ENCODE assay signal across 13 cellular contexts in genomic region chr21:42924433-42924751, GRCh38. TPM values are rescaled to one million over a fixed set of nuclear protein-coding genes. Genes with fewer than 3 reads are reported as not detected.
DNase-seq lines count a peak whose midpoint lies in the region; ATAC-seq and TF ChIP-seq lines count a peak whose summit lies in the region.
"Had no signal": no experiment of that assay in that cellular context is flagged by ENCODE, and none has a peak within 500 bp of the region (broad histone marks: within the 10 kb centered on the region; RNA-seq: fewer than 3 reads in every experiment).

No MANE protein-coding gene starts in this region.

- CTCF ChIA-PET in CD4-positive, alpha-beta T cell (lab: Charles Lee), result no interaction called here

- no peak for ATAC-seq in CD4-positive, alpha-beta T cell (ENCODE audit: poor library complexity)
- ATAC-seq in activated naive CD8-positive, alpha-beta T cell treated with anti-CD3 and anti-CD28 coated beads, Interleukin-2, amount 50 U/mL, for 24 hours, result no peak
- ATAC-seq in natural killer cell treated with Interleukin-12 subunit alpha and Interleukin-12 subunit beta and Interleukin-15 and Interleukin-18, amount 100 ng/mL, for 72 hours, result no peak

- peaks cover 22% of the 10 kb centered on the region for H3K4me1 Mint-ChIP-seq in CD4-positive, alpha-beta T cell (ENCODE audit: low read depth)
- H3K4me1 Mint-ChIP-seq in activated naive CD8-positive, alpha-beta T cell treated with anti-CD3 and anti-CD28 coated beads, Interleukin-2, amount 50 U/mL, for 24 hours, result peaks cover 16% of the 10 kb centered on the region
- peaks cover 14 to 15% of the 10 kb centered on the region in 2 donors for H3K4me1 Mint-ChIP-seq in natural killer cell treated with Interleukin-12 subunit alpha and Interleukin-12 subunit beta and Interleukin-15 and Interleukin-18, amount 100 ng/mL, for 72 hours (ENCODE audit: low read depth in 2 of 2)

- no peak overlapping the region for H3K4me3 Mint-ChIP-seq in CD4-positive, alpha-beta T cell
- H3K4me3 Mint-ChIP-seq in activated naive CD8-positive, alpha-beta T cell treated with anti-CD3 and anti-CD28 coated beads, Interleukin-2, amount 50 U/mL, for 24 hours, result peak overlapping the region; percentile 32
- H3K4me3 Mint-ChIP-seq in natural killer cell treated with Interleukin-12 subunit alpha and Interleukin-12 subunit beta and Interleukin-15 and Interleukin-18, amount 100 ng/mL, for 72 hours, result peak overlapping the region; percentile 62

- H3K9me3 Mint-ChIP-seq in CD4-positive, alpha-beta T cell, result no peaks in the 10 kb centered on the region
- H3K9me3 Mint-ChIP-seq in activated naive CD8-positive, alpha-beta T cell treated with anti-CD3 and anti-CD28 coated beads, Interleukin-2, amount 50 U/mL, for 24 hours, result no peaks in the 10 kb centered on the region
- H3K9me3 Mint-ChIP-seq in natural killer cell treated with Interleukin-12 subunit alpha and Interleukin-12 subunit beta and Interleukin-15 and Interleukin-18, amount 100 ng/mL, for 72 hours, result no peaks in the 10 kb centered on the region

- H3K27me3 ChIP-seq in CD4-positive, alpha-beta T cell (ENCODE audit: control insufficient read depth, insufficient read depth, low read length), result no peaks in the 10 kb centered on the region
- no peaks in the 10 kb centered on the region for H3K27me3 ChIP-seq in effector memory CD4-positive, alpha-beta T cell (replicated peaks; ENCODE audit: control insufficient read depth, insufficient read depth, low read length, poor library complexity, severe bottlenecking)
- H3K27me3 ChIP-seq: colonic mucosa, heart left ventricle, tibial artery had no signal

- H3K9me3 ChIP-seq in CD4-positive, alpha-beta T cell (ENCODE audit: control insufficient read depth, low read length), result no peaks in the 10 kb centered on the region
- H3K9me3 ChIP-seq in KOPT-K1 (ENCODE audit: insufficient read depth, low read length, poor library complexity, severe bottlenecking), result no peaks in the 10 kb centered on the region
- H3K9me3 ChIP-seq in effector memory CD4-positive, alpha-beta T cell (ENCODE audit: control insufficient read depth, low read length), result no peaks in the 10 kb centered on the region
- H3K9me3 ChIP-seq: colonic mucosa, heart left ventricle, tibial artery had no signal

- intact Hi-C loops in CD4-positive, alpha-beta T cell (cut with DNase I, micrococcal nuclease), result loop anchor here (1.0 to 5.0 kb wide), 3 partner anchors 48 to 723 kb away; no protein-coding TSS in a partner anchor

- peaks cover 5% of the 10 kb centered on the region; the same call in 1 of the 2 replicates for H3K36me3 ChIP-seq in KOPT-K1 (ENCODE audit: insufficient read depth, low read length)
- no peaks in the 10 kb centered on the region for H3K36me3 ChIP-seq in effector memory CD4-positive, alpha-beta T cell (ENCODE audit: control insufficient read depth, insufficient read depth, low read length)
- H3K36me3 ChIP-seq: colonic mucosa, heart left ventricle, tibial artery had no signal

- no peak overlapping the region for H3K4me3 ChIP-seq in effector memory CD4-positive, alpha-beta T cell (ENCODE audit: insufficient read depth, low read depth, low read length, poor library complexity, severe bottlenecking)
- H3K4me3 ChIP-seq: colonic mucosa, tibial artery had no signal

- no peak for DNase-seq in CD4-positive, alpha-beta T cell
- no peak for DNase-seq in activated naive CD8-positive, alpha-beta T cell treated with anti-CD3 and anti-CD28 coated beads, Interleukin-2, amount 50 U/mL, for 24 hours
- no peak for DNase-seq in natural killer cell treated with Interleukin-12 subunit alpha and Interleukin-12 subunit beta and Interleukin-15 and Interleukin-18, amount 100 ng/mL, for 72 hours (ENCODE audit: low spot score)
- DNase-seq in effector memory CD4-positive, alpha-beta T cell, result no peak
- DNase-seq in activated CD4-positive, CD25-positive, alpha-beta regulatory T cell treated with anti-CD3 and anti-CD28 coated beads, Interleukin-2, amount 50 U/mL, for 72 hours, result no peak
- DNase-seq in cerebellar cortex (ENCODE audit: low spot score), result no peak
- no peak for DNase-seq in stimulated activated CD4-positive, alpha-beta T cell treated with anti-CD3 and anti-CD28 coated beads, Interleukin-4, amount 100 ng/mL, for 4 hours

- peaks cover 4% of the 10 kb centered on the region for H3K4me1 ChIP-seq in effector memory CD4-positive, alpha-beta T cell (ENCODE audit: control insufficient read depth, insufficient read depth, low read length, poor library complexity, severe bottlenecking)
- H3K4me1 ChIP-seq: colonic mucosa had no signal

- H3K27ac ChIP-seq in CD4-positive, alpha-beta T cell (ENCODE audit: low read depth, low read length), result no peak overlapping the region
- peak overlapping the region; percentile 87 for H3K27ac ChIP-seq in KOPT-K1 (ENCODE audit: low read depth, low read length, poor library complexity, severe bottlenecking)
- H3K27ac ChIP-seq in effector memory CD4-positive, alpha-beta T cell (ENCODE audit: insufficient read depth, low read length, poor library complexity, severe bottlenecking), result no peak overlapping the region
- H3K27ac ChIP-seq: colonic mucosa, heart left ventricle, tibial artery had no signal

- peak overlapping the region; percentile 73 for H3K27ac Mint-ChIP-seq in CD4-positive, alpha-beta T cell
- H3K27ac Mint-ChIP-seq in activated naive CD8-positive, alpha-beta T cell treated with anti-CD3 and anti-CD28 coated beads, Interleukin-2, amount 50 U/mL, for 24 hours, result peak overlapping the region; percentile 86
- H3K27ac Mint-ChIP-seq in natural killer cell treated with Interleukin-12 subunit alpha and Interleukin-12 subunit beta and Interleukin-15 and Interleukin-18, amount 100 ng/mL, for 72 hours, result peak overlapping the region; percentile 58 to 61

- POLR2A ChIA-PET in CD4-positive, alpha-beta T cell (lab: Charles Lee), result no interaction called here

- H3K27me3 Mint-ChIP-seq in CD4-positive, alpha-beta T cell, result no peaks in the 10 kb centered on the region
- H3K27me3 Mint-ChIP-seq in activated naive CD8-positive, alpha-beta T cell treated with anti-CD3 and anti-CD28 coated beads, Interleukin-2, amount 50 U/mL, for 24 hours, result no peaks in the 10 kb centered on the region
- H3K27me3 Mint-ChIP-seq in natural killer cell treated with Interleukin-12 subunit alpha and Interleukin-12 subunit beta and Interleukin-15 and Interleukin-18, amount 100 ng/mL, for 72 hours, result no peaks in the 10 kb centered on the region

- no peaks in the 10 kb centered on the region for H3K36me3 Mint-ChIP-seq in CD4-positive, alpha-beta T cell (ENCODE audit: low read depth)
- H3K36me3 Mint-ChIP-seq in activated naive CD8-positive, alpha-beta T cell treated with anti-CD3 and anti-CD28 coated beads, Interleukin-2, amount 50 U/mL, for 24 hours (ENCODE audit: low read depth), result no peaks in the 10 kb centered on the region
- no peaks in the 10 kb centered on the region for H3K36me3 Mint-ChIP-seq in natural killer cell treated with Interleukin-12 subunit alpha and Interleukin-12 subunit beta and Interleukin-15 and Interleukin-18, amount 100 ng/mL, for 72 hours

- no peak for TF ChIP-seq CTCF in CD4-positive, alpha-beta T cell (IDR thresholded peaks at IDR 0.05)

RNA-seq across cellular contexts. Expression of gene ERVH48-1, which starts 1.0 kb away (rescaled TPM):
- total RNA-seq in CD4-positive, alpha-beta T cell, result 1 to 10 TPM; 1.1 to 1.4 TPM
- total RNA-seq in natural killer cell treated with Interleukin-12 subunit alpha and Interleukin-12 subunit beta and Interleukin-15 and Interleukin-18, amount 100 ng/mL, for 72 hours, result not detected
- total RNA-seq: colonic mucosa, H4, heart left ventricle, myocyte had no signal

RNA-seq across cellular contexts. Expression of gene NDUFV3, which starts 31.3 kb away (rescaled TPM):
- total RNA-seq in CD4-positive, alpha-beta T cell, result 10 to 100 TPM; 15.3 to 15.8 TPM
- total RNA-seq in natural killer cell treated with Interleukin-12 subunit alpha and Interleukin-12 subunit beta and Interleukin-15 and Interleukin-18, amount 100 ng/mL, for 72 hours, result 10 to 100 TPM; 32.9 to 54.0 TPM

RNA-seq across cellular contexts. Expression of gene WDR4, which starts 45.1 kb away (rescaled TPM):
- 10 to 100 TPM; 11.3 to 12.9 TPM for total RNA-seq in CD4-positive, alpha-beta T cell
- total RNA-seq in natural killer cell treated with Interleukin-12 subunit alpha and Interleukin-12 subunit beta and Interleukin-15 and Interleukin-18, amount 100 ng/mL, for 72 hours, result 100 to 1,000 TPM in 1 of 2 donors, 10 to 100 TPM in 1; 28.5 to 112 TPM

RNA-seq across cellular contexts. Expression of gene PKNOX1, which starts 50.0 kb away (rescaled TPM):
- 10 to 100 TPM; 10.3 TPM for total RNA-seq in CD4-positive, alpha-beta T cell
- total RNA-seq in natural killer cell treated with Interleukin-12 subunit alpha and Interleukin-12 subunit beta and Interleukin-15 and Interleukin-18, amount 100 ng/mL, for 72 hours, result 10 to 100 TPM; 26.0 to 33.8 TPM
